ENCODE assay signal across 1 cellular context in genomic region chrX:130179579-130180215, GRCh38.
TF ChIP-seq lines count a peak whose summit lies in the region.

No MANE protein-coding gene starts in this region.

TF ChIP-seq in K562, 482 proteins besides CTCF, POLR2A, EP300 and RAD21 (continued from another document and continues in another):
- TF ChIP-seq, protein P1, sequence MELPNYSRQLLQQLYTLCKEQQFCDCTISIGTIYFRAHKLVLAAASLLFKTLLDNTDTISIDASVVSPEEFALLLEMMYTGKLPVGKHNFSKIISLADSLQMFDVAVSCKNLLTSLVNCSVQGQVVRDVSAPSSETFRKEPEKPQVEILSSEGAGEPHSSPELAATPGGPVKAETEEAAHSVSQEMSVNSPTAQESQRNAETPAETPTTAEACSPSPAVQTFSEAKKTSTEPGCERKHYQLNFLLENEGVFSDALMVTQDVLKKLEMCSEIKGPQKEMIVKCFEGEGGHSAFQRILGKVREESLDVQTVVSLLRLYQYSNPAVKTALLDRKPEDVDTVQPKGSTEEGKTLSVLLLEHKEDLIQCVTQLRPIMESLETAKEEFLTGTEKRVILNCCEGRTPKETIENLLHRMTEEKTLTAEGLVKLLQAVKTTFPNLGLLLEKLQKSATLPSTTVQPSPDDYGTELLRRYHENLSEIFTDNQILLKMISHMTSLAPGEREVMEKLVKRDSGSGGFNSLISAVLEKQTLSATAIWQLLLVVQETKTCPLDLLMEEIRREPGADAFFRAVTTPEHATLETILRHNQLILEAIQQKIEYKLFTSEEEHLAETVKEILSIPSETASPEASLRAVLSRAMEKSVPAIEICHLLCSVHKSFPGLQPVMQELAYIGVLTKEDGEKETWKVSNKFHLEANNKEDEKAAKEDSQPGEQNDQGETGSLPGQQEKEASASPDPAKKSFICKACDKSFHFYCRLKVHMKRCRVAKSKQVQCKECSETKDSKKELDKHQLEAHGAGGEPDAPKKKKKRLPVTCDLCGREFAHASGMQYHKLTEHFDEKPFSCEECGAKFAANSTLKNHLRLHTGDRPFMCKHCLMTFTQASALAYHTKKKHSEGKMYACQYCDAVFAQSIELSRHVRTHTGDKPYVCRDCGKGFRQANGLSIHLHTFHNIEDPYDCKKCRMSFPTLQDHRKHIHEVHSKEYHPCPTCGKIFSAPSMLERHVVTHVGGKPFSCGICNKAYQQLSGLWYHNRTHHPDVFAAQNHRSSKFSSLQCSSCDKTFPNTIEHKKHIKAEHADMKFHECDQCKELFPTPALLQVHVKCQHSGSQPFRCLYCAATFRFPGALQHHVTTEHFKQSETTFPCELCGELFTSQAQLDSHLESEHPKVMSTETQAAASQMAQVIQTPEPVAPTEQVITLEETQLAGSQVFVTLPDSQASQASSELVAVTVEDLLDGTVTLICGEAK (IDR thresholded peaks at IDR 0.05) = no peak
- TF ChIP-seq, protein P1 (CRISPR knock-in tag; IDR thresholded peaks at IDR 0.05) = no peak
- TF ChIP-seq ZNF354B (CRISPR knock-in tag; IDR thresholded peaks at IDR 0.05) (no peak), BRD9 (IDR thresholded peaks at IDR 0.05; ENCODE audit: low read depth, partially characterized antibody) (peak; percentile 71), IFI16 (CRISPR knock-in tag; IDR thresholded peaks at IDR 0.05) (no peak), RAD51 (IDR thresholded peaks at IDR 0.05; ENCODE audit: borderline replicate concordance, low read depth) (peak; percentile 44; the same call in 1 of the 2 replicates), ZNF3 (CRISPR knock-in tag; IDR thresholded peaks at IDR 0.05) (no peak), TARDBP (IDR thresholded peaks at IDR 0.05) (peak; percentile 82; the same call in 1 of the 2 replicates), ZNF518B (CRISPR knock-in tag; IDR thresholded peaks at IDR 0.05) (no peak), ZNF589 (CRISPR knock-in tag; IDR thresholded peaks at IDR 0.05; ENCODE audit: low read depth) (peak; percentile 89), MAFG (tag; conservative IDR thresholded peaks at IDR 0.05) (peak; percentile 89), PRPF4 (IDR thresholded peaks at IDR 0.05; ENCODE audit: insufficient read depth, low read depth, low read length, poor library complexity, severe bottlenecking) (no peak), ZNF830 (CRISPR knock-in tag; IDR thresholded peaks at IDR 0.05) (no peak), E4F1 (CRISPR knock-in tag; IDR thresholded peaks at IDR 0.05; ENCODE audit: borderline replicate concordance) (no peak), POLR2H (tag; IDR thresholded peaks at IDR 0.05; ENCODE audit: low read depth) (no peak), PHB2 (IDR thresholded peaks at IDR 0.05; ENCODE audit: low read depth) (peak; percentile 96)
- TF ChIP-seq, protein P2, sequence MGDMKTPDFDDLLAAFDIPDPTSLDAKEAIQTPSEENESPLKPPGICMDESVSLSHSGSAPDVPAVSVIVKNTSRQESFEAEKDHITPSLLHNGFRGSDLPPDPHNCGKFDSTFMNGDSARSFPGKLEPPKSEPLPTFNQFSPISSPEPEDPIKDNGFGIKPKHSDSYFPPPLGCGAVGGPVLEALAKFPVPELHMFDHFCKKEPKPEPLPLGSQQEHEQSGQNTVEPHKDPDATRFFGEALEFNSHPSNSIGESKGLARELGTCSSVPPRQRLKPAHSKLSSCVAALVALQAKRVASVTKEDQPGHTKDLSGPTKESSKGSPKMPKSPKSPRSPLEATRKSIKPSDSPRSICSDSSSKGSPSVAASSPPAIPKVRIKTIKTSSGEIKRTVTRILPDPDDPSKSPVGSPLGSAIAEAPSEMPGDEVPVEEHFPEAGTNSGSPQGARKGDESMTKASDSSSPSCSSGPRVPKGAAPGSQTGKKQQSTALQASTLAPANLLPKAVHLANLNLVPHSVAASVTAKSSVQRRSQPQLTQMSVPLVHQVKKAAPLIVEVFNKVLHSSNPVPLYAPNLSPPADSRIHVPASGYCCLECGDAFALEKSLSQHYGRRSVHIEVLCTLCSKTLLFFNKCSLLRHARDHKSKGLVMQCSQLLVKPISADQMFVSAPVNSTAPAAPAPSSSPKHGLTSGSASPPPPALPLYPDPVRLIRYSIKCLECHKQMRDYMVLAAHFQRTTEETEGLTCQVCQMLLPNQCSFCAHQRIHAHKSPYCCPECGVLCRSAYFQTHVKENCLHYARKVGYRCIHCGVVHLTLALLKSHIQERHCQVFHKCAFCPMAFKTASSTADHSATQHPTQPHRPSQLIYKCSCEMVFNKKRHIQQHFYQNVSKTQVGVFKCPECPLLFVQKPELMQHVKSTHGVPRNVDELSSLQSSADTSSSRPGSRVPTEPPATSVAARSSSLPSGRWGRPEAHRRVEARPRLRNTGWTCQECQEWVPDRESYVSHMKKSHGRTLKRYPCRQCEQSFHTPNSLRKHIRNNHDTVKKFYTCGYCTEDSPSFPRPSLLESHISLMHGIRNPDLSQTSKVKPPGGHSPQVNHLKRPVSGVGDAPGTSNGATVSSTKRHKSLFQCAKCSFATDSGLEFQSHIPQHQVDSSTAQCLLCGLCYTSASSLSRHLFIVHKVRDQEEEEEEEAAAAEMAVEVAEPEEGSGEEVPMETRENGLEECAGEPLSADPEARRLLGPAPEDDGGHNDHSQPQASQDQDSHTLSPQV (IDR thresholded peaks at IDR 0.05) = no peak
- TF ChIP-seq, protein P3, sequence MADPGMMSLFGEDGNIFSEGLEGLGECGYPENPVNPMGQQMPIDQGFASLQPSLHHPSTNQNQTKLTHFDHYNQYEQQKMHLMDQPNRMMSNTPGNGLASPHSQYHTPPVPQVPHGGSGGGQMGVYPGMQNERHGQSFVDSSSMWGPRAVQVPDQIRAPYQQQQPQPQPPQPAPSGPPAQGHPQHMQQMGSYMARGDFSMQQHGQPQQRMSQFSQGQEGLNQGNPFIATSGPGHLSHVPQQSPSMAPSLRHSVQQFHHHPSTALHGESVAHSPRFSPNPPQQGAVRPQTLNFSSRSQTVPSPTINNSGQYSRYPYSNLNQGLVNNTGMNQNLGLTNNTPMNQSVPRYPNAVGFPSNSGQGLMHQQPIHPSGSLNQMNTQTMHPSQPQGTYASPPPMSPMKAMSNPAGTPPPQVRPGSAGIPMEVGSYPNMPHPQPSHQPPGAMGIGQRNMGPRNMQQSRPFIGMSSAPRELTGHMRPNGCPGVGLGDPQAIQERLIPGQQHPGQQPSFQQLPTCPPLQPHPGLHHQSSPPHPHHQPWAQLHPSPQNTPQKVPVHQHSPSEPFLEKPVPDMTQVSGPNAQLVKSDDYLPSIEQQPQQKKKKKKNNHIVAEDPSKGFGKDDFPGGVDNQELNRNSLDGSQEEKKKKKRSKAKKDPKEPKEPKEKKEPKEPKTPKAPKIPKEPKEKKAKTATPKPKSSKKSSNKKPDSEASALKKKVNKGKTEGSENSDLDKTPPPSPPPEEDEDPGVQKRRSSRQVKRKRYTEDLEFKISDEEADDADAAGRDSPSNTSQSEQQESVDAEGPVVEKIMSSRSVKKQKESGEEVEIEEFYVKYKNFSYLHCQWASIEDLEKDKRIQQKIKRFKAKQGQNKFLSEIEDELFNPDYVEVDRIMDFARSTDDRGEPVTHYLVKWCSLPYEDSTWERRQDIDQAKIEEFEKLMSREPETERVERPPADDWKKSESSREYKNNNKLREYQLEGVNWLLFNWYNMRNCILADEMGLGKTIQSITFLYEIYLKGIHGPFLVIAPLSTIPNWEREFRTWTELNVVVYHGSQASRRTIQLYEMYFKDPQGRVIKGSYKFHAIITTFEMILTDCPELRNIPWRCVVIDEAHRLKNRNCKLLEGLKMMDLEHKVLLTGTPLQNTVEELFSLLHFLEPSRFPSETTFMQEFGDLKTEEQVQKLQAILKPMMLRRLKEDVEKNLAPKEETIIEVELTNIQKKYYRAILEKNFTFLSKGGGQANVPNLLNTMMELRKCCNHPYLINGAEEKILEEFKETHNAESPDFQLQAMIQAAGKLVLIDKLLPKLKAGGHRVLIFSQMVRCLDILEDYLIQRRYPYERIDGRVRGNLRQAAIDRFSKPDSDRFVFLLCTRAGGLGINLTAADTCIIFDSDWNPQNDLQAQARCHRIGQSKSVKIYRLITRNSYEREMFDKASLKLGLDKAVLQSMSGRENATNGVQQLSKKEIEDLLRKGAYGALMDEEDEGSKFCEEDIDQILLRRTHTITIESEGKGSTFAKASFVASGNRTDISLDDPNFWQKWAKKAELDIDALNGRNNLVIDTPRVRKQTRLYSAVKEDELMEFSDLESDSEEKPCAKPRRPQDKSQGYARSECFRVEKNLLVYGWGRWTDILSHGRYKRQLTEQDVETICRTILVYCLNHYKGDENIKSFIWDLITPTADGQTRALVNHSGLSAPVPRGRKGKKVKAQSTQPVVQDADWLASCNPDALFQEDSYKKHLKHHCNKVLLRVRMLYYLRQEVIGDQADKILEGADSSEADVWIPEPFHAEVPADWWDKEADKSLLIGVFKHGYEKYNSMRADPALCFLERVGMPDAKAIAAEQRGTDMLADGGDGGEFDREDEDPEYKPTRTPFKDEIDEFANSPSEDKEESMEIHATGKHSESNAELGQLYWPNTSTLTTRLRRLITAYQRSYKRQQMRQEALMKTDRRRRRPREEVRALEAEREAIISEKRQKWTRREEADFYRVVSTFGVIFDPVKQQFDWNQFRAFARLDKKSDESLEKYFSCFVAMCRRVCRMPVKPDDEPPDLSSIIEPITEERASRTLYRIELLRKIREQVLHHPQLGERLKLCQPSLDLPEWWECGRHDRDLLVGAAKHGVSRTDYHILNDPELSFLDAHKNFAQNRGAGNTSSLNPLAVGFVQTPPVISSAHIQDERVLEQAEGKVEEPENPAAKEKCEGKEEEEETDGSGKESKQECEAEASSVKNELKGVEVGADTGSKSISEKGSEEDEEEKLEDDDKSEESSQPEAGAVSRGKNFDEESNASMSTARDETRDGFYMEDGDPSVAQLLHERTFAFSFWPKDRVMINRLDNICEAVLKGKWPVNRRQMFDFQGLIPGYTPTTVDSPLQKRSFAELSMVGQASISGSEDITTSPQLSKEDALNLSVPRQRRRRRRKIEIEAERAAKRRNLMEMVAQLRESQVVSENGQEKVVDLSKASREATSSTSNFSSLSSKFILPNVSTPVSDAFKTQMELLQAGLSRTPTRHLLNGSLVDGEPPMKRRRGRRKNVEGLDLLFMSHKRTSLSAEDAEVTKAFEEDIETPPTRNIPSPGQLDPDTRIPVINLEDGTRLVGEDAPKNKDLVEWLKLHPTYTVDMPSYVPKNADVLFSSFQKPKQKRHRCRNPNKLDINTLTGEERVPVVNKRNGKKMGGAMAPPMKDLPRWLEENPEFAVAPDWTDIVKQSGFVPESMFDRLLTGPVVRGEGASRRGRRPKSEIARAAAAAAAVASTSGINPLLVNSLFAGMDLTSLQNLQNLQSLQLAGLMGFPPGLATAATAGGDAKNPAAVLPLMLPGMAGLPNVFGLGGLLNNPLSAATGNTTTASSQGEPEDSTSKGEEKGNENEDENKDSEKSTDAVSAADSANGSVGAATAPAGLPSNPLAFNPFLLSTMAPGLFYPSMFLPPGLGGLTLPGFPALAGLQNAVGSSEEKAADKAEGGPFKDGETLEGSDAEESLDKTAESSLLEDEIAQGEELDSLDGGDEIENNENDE (IDR thresholded peaks at IDR 0.05; ENCODE audit: low read depth, low read length) = no peak
